In genomic region chr11:64632237-64632636, GRCh38 we compare ENCODE assay signal across 30 cellular contexts. TPM values are rescaled to one million over a fixed set of nuclear protein-coding genes. Genes with fewer than 3 reads are reported as not detected.
"Had no signal": no experiment of that assay in that cellular context is flagged by ENCODE, and none has a peak within 500 bp of the region (broad histone marks: within the 10 kb centered on the region; RNA-seq: fewer than 3 reads in every experiment).

No MANE protein-coding gene starts in this region.

- H3K27ac ChIP-seq: ascending aorta, brain microvascular endothelial cell, colonic mucosa, esophagus muscularis mucosa, foreskin keratinocyte, gastrocnemius medialis, heart right ventricle had no signal

- H3K36me3 ChIP-seq: brain microvascular endothelial cell, colonic mucosa, esophagus muscularis mucosa, gastrocnemius medialis, heart right ventricle had no signal

- H3K4me3 ChIP-seq: ascending aorta, colonic mucosa, esophagus muscularis mucosa, gastrocnemius medialis, heart right ventricle had no signal

- H3K9me3 ChIP-seq: ascending aorta, colonic mucosa, esophagus muscularis mucosa, gastrocnemius medialis, heart right ventricle had no signal

- H3K4me1 ChIP-seq: ascending aorta, colonic mucosa, foreskin keratinocyte, gastrocnemius medialis, heart right ventricle had no signal

- ATAC-seq: activated CD4-positive, alpha-beta T cell treated with anti-CD3 and anti-CD28 coated beads for 36 hours; activated naive CD4-positive, alpha-beta T cell treated with anti-CD3 and anti-CD28 coated beads, Interleukin-2, amount 50 U/mL, for 72 hours; activated T-cell treated with anti-CD3 and anti-CD28 coated beads, Interleukin-2, amount 50 U/mL, for 72 hours; effector memory CD8-positive, alpha-beta T cell; foreskin keratinocyte; gastrocnemius medialis; heart right ventricle had no signal

- H3K27me3 ChIP-seq: ascending aorta, colonic mucosa had no signal

- DNase-seq: activated CD4-positive, alpha-beta memory T cell treated with anti-CD3 and anti-CD28 coated beads for 36 hours; activated CD4-positive, alpha-beta T cell treated with anti-CD3 and anti-CD28 coated beads for 36 hours; activated CD4-positive, alpha-beta T cell treated with anti-CD3 and anti-CD28 coated beads, Interleukin-2, amount 10 ng/mL, durations not matched to agents 24 days and 14 days; activated CD4-positive, CD25-positive, alpha-beta regulatory T cell; activated CD4-positive, CD25-positive, alpha-beta regulatory T cell treated with anti-CD3 and anti-CD28 coated beads, Interleukin-2, amount 50 U/mL, for 72 hours; activated CD8-positive, alpha-beta memory T cell treated with anti-CD3 and anti-CD28 coated beads, Interleukin-2, amount 50 U/mL, for 48 hours; activated gamma-delta T cell; activated naive CD4-positive, alpha-beta T cell; activated naive CD4-positive, alpha-beta T cell treated with anti-CD3 and anti-CD28 coated beads, Interleukin-2, amount 10 ng/mL, durations not matched to agents 7 days and 5 days; activated naive CD8-positive, alpha-beta T cell treated with anti-CD3 and anti-CD28 coated beads, Interleukin-2, amount 10 ng/mL, durations not matched to agents 7 days and 5 days; activated T-cell treated with anti-CD3 and anti-CD28 coated beads for 4 hours; activated T-cell treated with anti-CD3 and anti-CD28 coated beads, Interleukin-2, amount 50 U/mL, for 24 hours; activated T-cell treated with anti-CD3 and anti-CD28 coated beads, Interleukin-2, amount 50 U/mL, for 72 hours; brain microvascular endothelial cell; colonic mucosa; effector memory CD8-positive, alpha-beta T cell; erythroblast; foreskin keratinocyte; gastrocnemius medialis; glutamatergic neuron; heart right ventricle; T-helper 2 cell had no signal

RNA-seq across cellular contexts. Expression of gene SLC22A12, which starts 41.2 kb away (rescaled TPM):
- total RNA-seq: activated CD4-positive, alpha-beta memory T cell treated with anti-CD3 and anti-CD28 coated beads for 36 hours; activated CD4-positive, alpha-beta T cell treated with anti-CD3 and anti-CD28 coated beads for 36 hours; activated CD4-positive, alpha-beta T cell treated with anti-CD3 and anti-CD28 coated beads, Interleukin-2, amount 10 ng/mL, durations not matched to agents 24 days and 14 days; activated naive CD4-positive, alpha-beta T cell treated with anti-CD3 and anti-CD28 coated beads, Interleukin-2, amount 50 U/mL, for 72 hours; activated naive CD8-positive, alpha-beta T cell treated with anti-CD3 and anti-CD28 coated beads, Interleukin-2, amount 10 ng/mL, durations not matched to agents 7 days and 5 days; activated T-cell treated with anti-CD3 and anti-CD28 coated beads, Interleukin-2, amount 50 U/mL, for 72 hours; ascending aorta; bronchial epithelial cell; cardiac septum; chondrocyte; colonic mucosa; dermis microvascular lymphatic vessel endothelial cell; esophagus muscularis mucosa; foreskin keratinocyte; gastrocnemius medialis; heart right ventricle; T-helper 1 cell treated with Interleukin-12 subunit alpha and Interleukin-12 subunit beta and Interleukin-4 antibody, amounts not matched to agents 30 ng/mL and 1 ng/mL, for 36 hours had no signal
